In the genomic region with DNA sequence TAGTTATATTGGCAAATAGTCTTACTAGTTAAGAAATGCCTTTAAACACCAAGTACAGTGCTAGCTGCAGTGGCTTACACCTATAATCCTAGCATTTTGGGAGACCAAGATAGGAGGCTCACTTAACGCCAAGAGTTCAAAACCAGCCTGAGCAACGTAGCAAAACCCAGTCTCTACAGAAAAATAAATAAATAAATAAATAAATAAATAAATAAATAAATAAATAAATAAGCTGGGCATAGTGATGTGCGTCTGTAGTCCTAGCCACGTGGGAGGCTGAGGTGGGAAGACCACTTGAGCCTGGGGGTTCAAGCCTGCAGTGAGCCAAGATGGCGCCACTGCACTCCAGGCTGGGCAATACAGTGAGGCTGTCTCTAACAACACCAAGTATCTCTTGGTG, we compare ENCODE assay signal across 23 cellular contexts.
DNase-seq lines count a peak whose midpoint lies in the region; ATAC-seq and TF ChIP-seq lines count a peak whose summit lies in the region.
"Had no signal": no experiment of that assay in that cellular context is flagged by ENCODE, and none has a peak within 500 bp of the region (broad histone marks: within the 10 kb centered on the region; RNA-seq: fewer than 3 reads in every experiment).

No MANE protein-coding gene starts in this region.

- no peaks in the 10 kb centered on the region for H3K9me2 ChIP-seq in MM.1S (replicated peaks; ENCODE audit: insufficient read depth, low read length)
- H3K9me2 ChIP-seq: SK-N-SH had no signal

- H3K9ac ChIP-seq in MM.1S (ENCODE audit: low read length) = no peak overlapping the region
- H3K9ac ChIP-seq: KMS-11, SK-N-SH had no signal

- no peaks in the 10 kb centered on the region for H3K9me3 ChIP-seq in MM.1S (replicated peaks; ENCODE audit: insufficient read depth, low read length)
- H3K9me3 ChIP-seq in T-helper 17 cell (ENCODE audit: control insufficient read depth, low read length, poor library complexity, severe bottlenecking) = no peaks in the 10 kb centered on the region
- no peaks in the 10 kb centered on the region for H3K9me3 ChIP-seq in BE2C
- H3K9me3 ChIP-seq: SK-N-SH had no signal

- H4K20me1 ChIP-seq in MM.1S (ENCODE audit: insufficient read depth, low read length) = no peaks in the 10 kb centered on the region

- H3K36me3 Mint-ChIP-seq in T-helper 17 cell (ENCODE audit: low read depth) = peaks cover 16% of the 10 kb centered on the region
- H3K36me3 Mint-ChIP-seq in activated T-helper 1 cell treated with anti-CD3 and anti-CD28 coated beads, Interleukin-12 subunit alpha, Interleukin-12 subunit beta, Interleukin-2, Interleukin-4 antibody, amounts not matched to agents 30 ng/mL and 10 ng/mL and 1 ng/mL, durations not matched to agents 14 hours and 24 hours and 36 hours (ENCODE audit: low read depth) = no peaks in the 10 kb centered on the region

- no peak for TF ChIP-seq CTCF in MM.1S (IDR thresholded peaks at IDR 0.05; ENCODE audit: low read length)
- TF ChIP-seq CTCF in BE2C (IDR thresholded peaks at IDR 0.05; ENCODE audit: low read depth, low read length) = no peak

- peak overlapping the region; percentile 51; the same call in 1 of the 2 replicates for H3K27ac ChIP-seq in MM.1S (ENCODE audit: low read length)
- H3K27ac ChIP-seq: 22Rv1, C4-2B, HL-60, KMS-11 had no signal

- H3K27me3 ChIP-seq in MM.1S (replicated peaks; ENCODE audit: insufficient read depth, low read length) (no peaks in the 10 kb centered on the region), BE2C (no peaks in the 10 kb centered on the region)

- no peak for ATAC-seq in T-helper 17 cell
- ATAC-seq: PC-3 had no signal

- peaks cover 24% of the 10 kb centered on the region for H3K4me1 Mint-ChIP-seq in T-helper 17 cell
- H3K4me1 Mint-ChIP-seq in activated T-helper 1 cell treated with anti-CD3 and anti-CD28 coated beads, Interleukin-12 subunit alpha, Interleukin-12 subunit beta, Interleukin-2, Interleukin-4 antibody, amounts not matched to agents 30 ng/mL and 10 ng/mL and 1 ng/mL, durations not matched to agents 14 hours and 24 hours and 36 hours (ENCODE audit: low read depth) = peaks cover 11% of the 10 kb centered on the region

- H3F3A ChIP-seq in MM.1S (ENCODE audit: insufficient read depth, low read length) = no peaks in the 10 kb centered on the region

- H3K4me1 ChIP-seq in MM.1S (ENCODE audit: low read length) (peaks cover 13% of the 10 kb centered on the region), BE2C (no peaks in the 10 kb centered on the region)

- H3K4me3 ChIP-seq in MM.1S (ENCODE audit: low read length) = no peak overlapping the region
- no peak overlapping the region for H3K4me3 ChIP-seq in BE2C (ENCODE audit: low read depth, low read length)

- DNase-seq in stimulated activated naive CD4-positive, alpha-beta T cell treated with Interleukin-2 at 50 U/mL for 16 hours (lab: John Stamatoyannopoulos, UW) = peak; percentile 25
- no peak for DNase-seq in stimulated activated naive CD4-positive, alpha-beta T cell (lab: John Stamatoyannopoulos, UW)
- DNase-seq in MM.1S = no peak
- no peak for DNase-seq in T-helper 17 cell
- no peak for DNase-seq in BE2C
- no peak for DNase-seq in NCI-H1105 (lab: John Stamatoyannopoulos, UW)
- no peak for DNase-seq in C1 segment of cervical spinal cord (lab: John Stamatoyannopoulos, UW)
- no peak for DNase-seq in activated T-helper 1 cell treated with anti-CD3 and anti-CD28 coated beads, Interleukin-12 subunit alpha, Interleukin-12 subunit beta, Interleukin-2, Interleukin-4 antibody, amounts not matched to agents 30 ng/mL and 10 ng/mL and 1 ng/mL, durations not matched to agents 14 hours and 24 hours and 36 hours (ENCODE audit: low spot score)
- DNase-seq: ACHN; CD8-positive, alpha-beta memory T cell; DMS 273 treated with DMSO at 0.1 percent for 48 hours; DMS79; NCI-H1105 treated with DMSO at 0.1 percent for 48 hours; NCI-H146; NCI-H1930; NCI-H526 treated with DMSO at 0.1 percent for 48 hours; PC-3; SK-N-SH had no signal

- intact Hi-C loops in activated T-helper 1 cell treated with anti-CD3 and anti-CD28 coated beads, Interleukin-12 subunit alpha, Interleukin-12 subunit beta, Interleukin-2, Interleukin-4 antibody, amounts not matched to agents 30 ng/mL and 10 ng/mL and 1 ng/mL, durations not matched to agents 14 hours and 24 hours and 36 hours (cut with micrococcal nuclease) = no loop called here

- H3K27ac Mint-ChIP-seq in T-helper 17 cell = peak overlapping the region; percentile 63
- H3K27ac Mint-ChIP-seq in activated T-helper 1 cell treated with anti-CD3 and anti-CD28 coated beads, Interleukin-12 subunit alpha, Interleukin-12 subunit beta, Interleukin-2, Interleukin-4 antibody, amounts not matched to agents 30 ng/mL and 10 ng/mL and 1 ng/mL, durations not matched to agents 14 hours and 24 hours and 36 hours = no peak overlapping the region

- no peak overlapping the region for H2AFZ ChIP-seq in MM.1S (ENCODE audit: low read length)

- no peaks in the 10 kb centered on the region for H3K79me2 ChIP-seq in MM.1S (ENCODE audit: low read length)

- no peaks in the 10 kb centered on the region for H3K9me3 Mint-ChIP-seq in activated T-helper 1 cell treated with anti-CD3 and anti-CD28 coated beads, Interleukin-12 subunit alpha, Interleukin-12 subunit beta, Interleukin-2, Interleukin-4 antibody, amounts not matched to agents 30 ng/mL and 10 ng/mL and 1 ng/mL, durations not matched to agents 14 hours and 24 hours and 36 hours
- H3K9me3 Mint-ChIP-seq: CD8-positive, alpha-beta memory T cell; IgD-negative memory B cell had no signal

- no peak overlapping the region for H3K4me3 Mint-ChIP-seq in T-helper 17 cell
- H3K4me3 Mint-ChIP-seq in activated T-helper 1 cell treated with anti-CD3 and anti-CD28 coated beads, Interleukin-12 subunit alpha, Interleukin-12 subunit beta, Interleukin-2, Interleukin-4 antibody, amounts not matched to agents 30 ng/mL and 10 ng/mL and 1 ng/mL, durations not matched to agents 14 hours and 24 hours and 36 hours = no peak overlapping the region
- H3K4me3 Mint-ChIP-seq: CD8-positive, alpha-beta memory T cell had no signal

- no peaks in the 10 kb centered on the region for H3K27me3 Mint-ChIP-seq in T-helper 17 cell
- H3K27me3 Mint-ChIP-seq in activated T-helper 1 cell treated with anti-CD3 and anti-CD28 coated beads, Interleukin-12 subunit alpha, Interleukin-12 subunit beta, Interleukin-2, Interleukin-4 antibody, amounts not matched to agents 30 ng/mL and 10 ng/mL and 1 ng/mL, durations not matched to agents 14 hours and 24 hours and 36 hours (ENCODE audit: insufficient read depth) = no peaks in the 10 kb centered on the region
- H3K27me3 Mint-ChIP-seq: CD8-positive, alpha-beta memory T cell; IgD-negative memory B cell had no signal

- H3K36me3 ChIP-seq in MM.1S (replicated peaks; ENCODE audit: insufficient read depth, low read length) = no peaks in the 10 kb centered on the region
- no peaks in the 10 kb centered on the region for H3K36me3 ChIP-seq in BE2C

- peak overlapping the region; percentile 39; the same call in 1 of the 2 replicates for H3K4me2 ChIP-seq in MM.1S (ENCODE audit: low read depth, low read length)
- H3K4me2 ChIP-seq: KMS-11, SK-N-SH had no signal
